8 cellular contexts compared by ENCODE assay signal in the genomic region with DNA sequence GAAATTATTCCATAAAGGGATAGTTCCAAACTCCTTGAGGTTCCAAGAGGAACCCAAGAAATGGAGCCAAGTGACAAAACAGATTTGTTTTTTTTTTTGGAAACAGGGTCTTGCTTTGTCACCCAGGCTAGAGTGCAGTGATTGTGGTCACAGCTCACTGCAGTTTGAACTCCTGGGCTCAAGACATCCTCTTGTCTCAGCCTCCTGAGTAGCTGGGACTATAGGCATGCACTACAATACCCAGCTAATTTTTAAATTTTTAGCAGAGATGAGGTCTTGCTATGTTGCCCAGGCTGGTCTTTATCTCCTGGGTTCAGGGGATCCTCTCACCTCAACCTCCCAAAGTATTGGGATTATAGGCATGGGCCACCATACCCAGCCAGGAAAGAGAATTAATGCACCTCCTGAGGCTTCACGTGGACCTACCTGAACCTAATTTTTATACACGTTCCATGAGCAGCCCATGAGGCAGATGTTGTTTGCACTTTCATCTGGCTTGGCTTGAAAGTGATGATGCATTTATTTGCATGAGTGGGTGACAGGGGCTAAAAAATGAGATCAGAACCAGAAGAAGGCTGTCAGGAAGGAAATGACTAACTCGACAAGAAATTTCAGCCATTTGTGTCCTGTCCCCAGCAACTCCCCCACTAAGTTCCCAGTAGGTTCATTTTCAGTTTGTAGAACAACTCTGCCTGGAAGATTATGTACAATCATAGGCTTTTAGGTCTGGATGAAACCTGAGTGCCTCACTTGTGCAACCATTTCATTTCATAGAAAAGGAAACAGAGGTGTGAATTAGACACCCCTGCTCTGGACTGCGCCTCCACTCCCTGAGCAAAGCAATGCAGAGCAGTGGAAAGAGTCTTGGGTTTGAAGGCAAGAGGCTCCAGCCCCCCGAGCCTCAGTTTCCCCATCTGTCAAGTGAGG. TPM values are rescaled to one million over a fixed set of nuclear protein-coding genes. Genes with fewer than 3 reads are reported as not detected.
DNase-seq lines count a peak whose midpoint lies in the region; ATAC-seq and TF ChIP-seq lines count a peak whose summit lies in the region.

No MANE protein-coding gene starts in this region.

- peak overlapping the region; percentile 58 for H3K4me2 ChIP-seq in OCI-LY1 (ENCODE audit: low read length)

- H3K4me3 ChIP-seq in OCI-LY1 (ENCODE audit: low read depth, low read length, poor library complexity, severe bottlenecking) (peak overlapping the region; percentile 24), dorsolateral prefrontal cortex (no peak overlapping the region)

- H3K79me2 ChIP-seq in OCI-LY1 (ENCODE audit: insufficient read depth, low read length): no peaks in the 10 kb centered on the region

- H3K9me2 ChIP-seq in OCI-LY1 (ENCODE audit: low read depth, low read length): no peaks in the 10 kb centered on the region

- DNase-seq in stimulated activated CD8-positive, alpha-beta memory T cell treated with anti-CD3 and anti-CD28 coated beads, Interleukin-15, amount 100 ng/mL, for 48 hours (ENCODE audit: low read depth in 2 of 2): peak; percentile 18 to 32
- DNase-seq in stimulated activated CD8-positive, alpha-beta memory T cell treated with anti-CD3 and anti-CD28 coated beads, Interleukin-4, amount 100 ng/mL, for 48 hours: no peak
- DNase-seq in DMS79 (lab: John Stamatoyannopoulos, UW): no peak
- DNase-seq in DMS153 (lab: John Stamatoyannopoulos, UW): no peak
- DNase-seq in dorsolateral prefrontal cortex: no peak

- peak overlapping the region; percentile 18; the same call in 1 of the 2 replicates for H3K9ac ChIP-seq in OCI-LY1 (ENCODE audit: low read length)

- peaks cover 31% of the 10 kb centered on the region for H3K4me1 ChIP-seq in OCI-LY1 (ENCODE audit: insufficient read depth, low read length, severe bottlenecking)

- ATAC-seq in HG02763 (IDR thresholded peaks at IDR 0.05; ENCODE audit: unreplicated experiment) (peak; percentile 71), esophagus mucosa (peak; percentile 25)

- intact Hi-C loops in dorsolateral prefrontal cortex (cut with DNase I): no loop called here

- H3K27me3 ChIP-seq in OCI-LY1 (ENCODE audit: insufficient read depth, low read length): peaks cover 4% of the 10 kb centered on the region; the same call in 1 of the 2 replicates
- peaks cover 0 to 64% (median 19%) of the 10 kb centered on the region in 45 donors for H3K27me3 ChIP-seq in dorsolateral prefrontal cortex

- H3F3A ChIP-seq in OCI-LY1 (ENCODE audit: insufficient read depth, low read length): no peaks in the 10 kb centered on the region

- H3K9me3 ChIP-seq in OCI-LY1 (ENCODE audit: low read length): no peaks in the 10 kb centered on the region

- no peak overlapping the region for H2AFZ ChIP-seq in OCI-LY1 (ENCODE audit: low read length)

- no peaks in the 10 kb centered on the region for H3K36me3 ChIP-seq in OCI-LY1 (ENCODE audit: insufficient read depth, low read length)

- no peak for TF ChIP-seq CTCF in OCI-LY1 (IDR thresholded peaks at IDR 0.05; ENCODE audit: low read length)
- no peak for TF ChIP-seq CTCF in dorsolateral prefrontal cortex (IDR thresholded peaks at IDR 0.05 in 54 of 56, conservative IDR thresholded peaks at IDR 0.05 in 2 of 56; ENCODE audit: low read depth in 1 of 56, partially characterized antibody in 56 of 56)

- peak overlapping the region; percentile 20 for H3K27ac ChIP-seq in OCI-LY1 (ENCODE audit: low read depth, low read length, poor library complexity, severe bottlenecking)
- no peak overlapping the region for H3K27ac ChIP-seq in dorsolateral prefrontal cortex

- H4K20me1 ChIP-seq in OCI-LY1 (ENCODE audit: insufficient read depth, low read length): no peaks in the 10 kb centered on the region

RNA-seq across cellular contexts. Expression of gene IRF8, which starts 10.3 kb away (rescaled TPM):
- 2.2 TPM for total RNA-seq in esophagus mucosa
- total RNA-seq in dorsolateral prefrontal cortex: 10 to 100 TPM in 59 of 120 experiments, 1 to 10 TPM in 61; 1.6 to 35.0 (median 9.9) TPM

Comparison
In these comparisons a context has a peak if more than half of its experiments do, and no peak if none do; other contexts are left out.
1. DNase-seq: peak in stimulated activated CD8-positive, alpha-beta memory T cell treated with anti-CD3 and anti-CD28 coated beads, Interleukin-15, amount 100 ng/mL, for 48 hours (2 of 2); none in stimulated activated CD8-positive, alpha-beta memory T cell treated with anti-CD3 and anti-CD28 coated beads, Interleukin-4, amount 100 ng/mL, for 48 hours (single experiment), DMS79 (single experiment), DMS153 (single experiment) and dorsolateral prefrontal cortex (0 of 10).